11 cellular contexts compared by ENCODE assay signal in the genomic region with DNA sequence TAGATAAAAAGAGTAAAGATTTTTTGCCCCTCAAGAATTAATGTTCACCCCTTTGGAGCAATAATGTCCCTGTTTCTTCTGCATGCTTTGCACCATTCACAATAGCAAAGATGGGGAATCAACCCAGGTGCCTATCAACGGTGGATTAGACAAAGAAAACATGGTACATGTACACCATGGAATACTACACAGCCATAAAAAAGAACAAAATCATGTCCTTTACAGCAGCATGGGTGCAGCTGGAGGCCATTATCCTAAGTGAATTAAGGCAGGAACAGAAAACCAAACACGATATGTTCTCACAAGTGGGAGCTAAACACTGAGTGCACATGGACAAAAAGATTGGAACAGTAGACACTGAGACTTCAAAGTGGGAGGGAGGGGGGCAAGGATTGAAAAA.
"Had no signal": no experiment of that assay in that cellular context is flagged by ENCODE, and none has a peak within 500 bp of the region (broad histone marks: within the 10 kb centered on the region; RNA-seq: fewer than 3 reads in every experiment).

No MANE protein-coding gene starts in this region.

- FAIRE-seq: H1, H54 had no signal

- H3K9ac ChIP-seq: GM23248 had no signal

- DNase-seq: GM23248, GOT3, H7, H9, HCEC 1CT, HFFc6 had no signal

- H3K27ac ChIP-seq: GM23248 had no signal

- H3K4me2 ChIP-seq: GM23338 had no signal

- H3K36me3 ChIP-seq: HAP-1 had no signal

- H3K9me3 ChIP-seq: HAP-1 had no signal

- ATAC-seq: GM23338, HCT116 had no signal

- H3K4me1 ChIP-seq: HAP-1 had no signal

- H2AFZ ChIP-seq: GM23248, GM23338 had no signal

- H3K4me3 ChIP-seq: GM23248, GM23338, HAP-1 had no signal
